18 cellular contexts compared by ENCODE assay signal in the genomic region with DNA sequence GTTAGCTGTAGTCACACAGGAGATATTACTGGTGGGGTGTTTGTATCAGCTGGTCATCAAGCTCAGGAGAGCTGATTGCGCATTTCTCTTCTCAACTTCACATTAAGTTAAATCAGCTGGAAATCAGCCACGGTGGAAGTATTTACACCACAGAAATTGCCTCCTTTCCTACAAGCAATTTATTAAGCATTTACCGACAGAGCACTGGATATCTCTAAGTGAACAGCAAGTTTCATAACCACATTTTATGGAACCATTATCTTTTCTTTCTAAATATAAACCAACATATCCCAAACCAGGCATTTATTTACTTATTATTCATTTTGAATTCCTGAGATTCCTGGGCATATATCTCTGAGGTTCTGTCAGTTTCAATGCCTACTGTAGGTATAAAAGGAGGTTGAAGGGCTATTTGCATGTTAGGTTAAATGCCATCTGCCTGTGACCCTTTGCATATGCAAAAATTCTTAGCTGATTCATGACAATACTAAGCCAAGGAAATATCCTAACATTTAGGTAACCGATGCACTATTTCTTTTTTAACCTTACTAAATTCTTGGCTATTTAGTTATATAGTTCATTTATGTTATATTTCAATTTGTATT. TPM values are rescaled to one million over a fixed set of nuclear protein-coding genes. Genes with fewer than 3 reads are reported as not detected.
DNase-seq lines count a peak whose midpoint lies in the region; ATAC-seq, FAIRE-seq and TF ChIP-seq lines count a peak whose summit lies in the region.
"Had no signal": no experiment of that assay in that cellular context is flagged by ENCODE, and none has a peak within 500 bp of the region (broad histone marks: within the 10 kb centered on the region; RNA-seq: fewer than 3 reads in every experiment).

No MANE protein-coding gene starts in this region.

- H3K9me3 Mint-ChIP-seq in GM23338: peaks cover 2% of the 10 kb centered on the region; the same call in 1 of the 3 replicates

- no peak for TF ChIP-seq CTCF in GM23338 (conservative IDR thresholded peaks at IDR 0.05; ENCODE audit: low read depth in 2 of 2)
- TF ChIP-seq CTCF in bronchial epithelial cell (IDR thresholded peaks at IDR 0.05; ENCODE audit: insufficient read depth, low read length, severe bottlenecking): no peak
- no peak for TF ChIP-seq CTCF in brain microvascular endothelial cell (IDR thresholded peaks at IDR 0.05; ENCODE audit: low read depth, low read length, missing control alignments)

- peaks cover 37% of the 10 kb centered on the region for H3K4me1 ChIP-seq in GM23338 (ENCODE audit: insufficient read depth)

- no peaks in the 10 kb centered on the region for H4K20me1 ChIP-seq in GM23338 (replicated peaks; ENCODE audit: insufficient read depth)

- no peaks in the 10 kb centered on the region for H3K79me2 ChIP-seq in GM23338 (replicated peaks; ENCODE audit: insufficient read depth)

- H3K27me3 ChIP-seq in GM23338 (ENCODE audit: insufficient read depth): no peaks in the 10 kb centered on the region
- H3K27me3 ChIP-seq in bronchial epithelial cell (ENCODE audit: control insufficient read depth, insufficient read depth, low read length): no peaks in the 10 kb centered on the region
- H3K27me3 ChIP-seq in brain microvascular endothelial cell (replicated peaks): no peaks in the 10 kb centered on the region

- H2AFZ ChIP-seq in GM23338: no peak overlapping the region

- peaks cover 41% of the 10 kb centered on the region for H3K4me1 Mint-ChIP-seq in GM23338

- no peaks in the 10 kb centered on the region for H3F3A ChIP-seq in GM23338 (replicated peaks; ENCODE audit: low read depth)

- H3K4me3 ChIP-seq in GM23338 (peak overlapping the region; percentile 14; the same call in 1 of the 2 replicates), bronchial epithelial cell (ENCODE audit: low read depth, low read length) (no peak overlapping the region), brain microvascular endothelial cell (ENCODE audit: low read depth, low read length) (no peak overlapping the region)
- H3K4me3 ChIP-seq: HAP-1, K562, SK-N-MC had no signal

- no peak for FAIRE-seq in bronchial epithelial cell (lab: Jason Lieb, UNC)
- FAIRE-seq: GM12891, K562 had no signal

- H3K27me3 Mint-ChIP-seq in GM23338 (ENCODE audit: insufficient read depth, low read depth, poor library complexity): peaks cover 6% of the 10 kb centered on the region

- no peaks in the 10 kb centered on the region for H3K36me3 ChIP-seq in GM23338 (ENCODE audit: insufficient read depth)
- H3K36me3 ChIP-seq in bronchial epithelial cell (ENCODE audit: control insufficient read depth, insufficient read depth, low read length): no peaks in the 10 kb centered on the region
- no peaks in the 10 kb centered on the region for H3K36me3 ChIP-seq in brain microvascular endothelial cell (replicated peaks)
- H3K36me3 ChIP-seq: HAP-1 had no signal

- no peaks in the 10 kb centered on the region for H3K9me2 ChIP-seq in GM23338 (ENCODE audit: insufficient read depth)

- peak; percentile 68 for DNase-seq in GM23338 (ENCODE audit: low spot score)
- DNase-seq in NCI-H226: peak; percentile 81
- DNase-seq in bronchial epithelial cell (ENCODE audit: low read depth): peak; percentile 2
- peak; percentile 1 for DNase-seq in non-pigmented ciliary epithelial cell (ENCODE audit: low read depth)
- no peak for DNase-seq in medulla oblongata (ENCODE audit: extremely low spot score)
- no peak for DNase-seq in brain microvascular endothelial cell
- DNase-seq in stimulated activated CD4-positive, alpha-beta T cell treated with anti-CD3 and anti-CD28 coated beads, Interleukin-2, amount 100 ng/mL, for 24 hours: no peak
- DNase-seq: DMS 273 treated with DMSO at 0.1 percent for 48 hours, GF-D8, NCI-H1436, NCI-H2029 treated with DMSO at 0.1 percent for 48 hours, NCI-H2171 treated with DMSO at 0.1 percent for 48 hours had no signal

- H3K27ac Mint-ChIP-seq in GM23338: peak overlapping the region; percentile 56; the same call in 1 of the 2 replicates

- H3K4me3 Mint-ChIP-seq in GM23338: peak overlapping the region; percentile 43; the same call in 2 of the 3 replicates

- in situ Hi-C loops in brain microvascular endothelial cell (cut with HindIII; ENCODE audit: low pct_ligation_motif_present, low sequenced_read_pairs): no loop called here

- H3K4me2 ChIP-seq in GM23338: peak overlapping the region; percentile 39

- H3K27ac ChIP-seq in GM23338 (ENCODE audit: low read depth) (peak overlapping the region; percentile 33; the same call in 1 of the 2 replicates), brain microvascular endothelial cell (no peak overlapping the region)
- H3K27ac ChIP-seq: C4-2B, SK-N-MC had no signal

- 0 out of 3 replicates have a peak, but pooled peaks cover 2% of the 10 kb centered on the region for H3K36me3 Mint-ChIP-seq in GM23338 (ENCODE audit: low read depth)

- ATAC-seq in GM23338: peak; percentile 91
- ATAC-seq: K562 had no signal

TF ChIP-seq in GM23338, 12 proteins besides CTCF, POLR2A, EP300 and RAD21:
- no peak for TF ChIP-seq EZH2 (IDR thresholded peaks at IDR 0.05; ENCODE audit: low read depth, unreplicated experiment)

RNA-seq across cellular contexts. Expression of a gene that starts 56.6 kb away (rescaled TPM):
- total RNA-seq in GM23338 (2014; rRNA removed; shearing (Covaris generic)): 0.82 and 4.1 TPM in 2 replicates
- 1.4 and 1.9 TPM in 2 replicates for polyA plus RNA-seq in GM23338 (2016; fragmentation: Nextera tagmentation; extraction: Ambion mirVana)
- total RNA-seq in bronchial epithelial cell: under 0.01 TPM in 1 of 2 replicates, not detected in the other
- total RNA-seq: NCI-H460 had no signal

Comparison
In these comparisons a context has a peak if more than half of its experiments do, and no peak if none do; other contexts are left out.
1. DNase-seq: peak in GM23338 (single experiment), NCI-H226 (single experiment), bronchial epithelial cell (single experiment) and non-pigmented ciliary epithelial cell (single experiment); none in medulla oblongata (single experiment), brain microvascular endothelial cell (single experiment) and stimulated activated CD4-positive, alpha-beta T cell treated with anti-CD3 and anti-CD28 coated beads, Interleukin-2, amount 100 ng/mL, for 24 hours (0 of 2).